Comparison of ENCODE assay signal across 19 cellular contexts in genomic region chr19:48596237-48596636, GRCh38. TPM values are rescaled to one million over a fixed set of nuclear protein-coding genes. Genes with fewer than 3 reads are reported as not detected.
A peak's percentile ranks its signal among the peaks of the same experiment; 100 is the strongest.
DNase-seq lines count a peak whose midpoint lies in the region; ATAC-seq and TF ChIP-seq lines count a peak whose summit lies in the region.
"Had no signal": no experiment of that assay in that cellular context is flagged by ENCODE, and none has a peak within 500 bp of the region (broad histone marks: within the 10 kb centered on the region; RNA-seq: fewer than 3 reads in every experiment).

No MANE protein-coding gene starts in this region.

- peak overlapping the region; percentile 85 for H2BK15ac ChIP-seq in neuronal stem cell (ENCODE audit: low read length)

- peaks cover 2% of the 10 kb centered on the region for H3K79me1 ChIP-seq in neuronal stem cell (ENCODE audit: low read depth, low read length)

- H3K36me3 Mint-ChIP-seq in activated CD8-positive, alpha-beta memory T cell treated with anti-CD3 and anti-CD28 coated beads, Interleukin-2, amount 10 ng/mL, durations not matched to agents 7 days and 5 days: peaks cover 2% of the 10 kb centered on the region
- no peaks in the 10 kb centered on the region for H3K36me3 Mint-ChIP-seq in activated CD8-positive, alpha-beta T cell treated with anti-CD3 and anti-CD28 coated beads for 36 hours (ENCODE audit: low read depth)
- H3K36me3 Mint-ChIP-seq: activated naive CD4-positive, alpha-beta T cell treated with anti-CD3 and anti-CD28 coated beads, Interleukin-2, amount 50 U/mL, for 72 hours; IgD-negative memory B cell had no signal

- no peak overlapping the region for H2BK120ac ChIP-seq in neuronal stem cell (ENCODE audit: low read depth, low read length)

- intact Hi-C loops in activated CD8-positive, alpha-beta T cell treated with anti-CD3 and anti-CD28 coated beads for 36 hours (cut with micrococcal nuclease): no loop called here

- H3K4me1 ChIP-seq in neuronal stem cell (ENCODE audit: control insufficient read depth in 2 of 2, insufficient read depth in 1 of 2, low read depth in 1 of 2, low read length in 2 of 2): no peaks in the 10 kb centered on the region

- H3K4me3 ChIP-seq in neuronal stem cell (ENCODE audit: low read length in 2 of 2): no peak overlapping the region
- H3K4me3 ChIP-seq: mucosa of descending colon had no signal

- peak overlapping the region; percentile 57 for H3K27ac Mint-ChIP-seq in activated CD8-positive, alpha-beta memory T cell treated with anti-CD3 and anti-CD28 coated beads, Interleukin-2, amount 10 ng/mL, durations not matched to agents 7 days and 5 days
- H3K27ac Mint-ChIP-seq in activated CD8-positive, alpha-beta T cell treated with anti-CD3 and anti-CD28 coated beads for 36 hours: peak overlapping the region; percentile 87
- H3K27ac Mint-ChIP-seq: IgD-negative memory B cell had no signal

- no peak overlapping the region for H2AFZ ChIP-seq in neuronal stem cell (ENCODE audit: low read length)

- peak overlapping the region; percentile 70 for H3K18ac ChIP-seq in neuronal stem cell (ENCODE audit: low read length)

- H3K4me3 Mint-ChIP-seq in activated CD8-positive, alpha-beta memory T cell treated with anti-CD3 and anti-CD28 coated beads, Interleukin-2, amount 10 ng/mL, durations not matched to agents 7 days and 5 days: peak overlapping the region; percentile 66
- H3K4me3 Mint-ChIP-seq in activated CD8-positive, alpha-beta T cell treated with anti-CD3 and anti-CD28 coated beads for 36 hours: peak overlapping the region; percentile 71

- no peak overlapping the region for H3K14ac ChIP-seq in neuronal stem cell (ENCODE audit: low read length)

- no peaks in the 10 kb centered on the region for H3K9me3 Mint-ChIP-seq in activated CD8-positive, alpha-beta memory T cell treated with anti-CD3 and anti-CD28 coated beads, Interleukin-2, amount 10 ng/mL, durations not matched to agents 7 days and 5 days (ENCODE audit: low read depth)
- H3K9me3 Mint-ChIP-seq in activated CD8-positive, alpha-beta T cell treated with anti-CD3 and anti-CD28 coated beads for 36 hours: no peaks in the 10 kb centered on the region
- H3K9me3 Mint-ChIP-seq: activated naive CD4-positive, alpha-beta T cell treated with anti-CD3 and anti-CD28 coated beads, Interleukin-2, amount 50 U/mL, for 72 hours; IgD-negative memory B cell had no signal

- H3K27me3 Mint-ChIP-seq in activated CD8-positive, alpha-beta memory T cell treated with anti-CD3 and anti-CD28 coated beads, Interleukin-2, amount 10 ng/mL, durations not matched to agents 7 days and 5 days: no peaks in the 10 kb centered on the region
- H3K27me3 Mint-ChIP-seq in activated CD8-positive, alpha-beta T cell treated with anti-CD3 and anti-CD28 coated beads for 36 hours: no peaks in the 10 kb centered on the region
- H3K27me3 Mint-ChIP-seq: IgD-negative memory B cell had no signal

- peak overlapping the region; percentile 22 for H2BK12ac ChIP-seq in neuronal stem cell (ENCODE audit: low read length)

- peak overlapping the region; percentile 53 for H2BK5ac ChIP-seq in neuronal stem cell (ENCODE audit: low read length)

- no peak overlapping the region for H3K9ac ChIP-seq in neuronal stem cell (ENCODE audit: low read depth, low read length, poor library complexity)

- no peaks in the 10 kb centered on the region for H3K36me3 ChIP-seq in neuronal stem cell (replicated peaks in 1 of 2; ENCODE audit: control insufficient read depth in 2 of 2, insufficient read depth in 2 of 2, low read length in 2 of 2)
- H3K36me3 ChIP-seq: WERI-Rb-1 had no signal

- no peak for TF ChIP-seq POLR2A in GM18505 (IDR thresholded peaks at IDR 0.05; ENCODE audit: borderline replicate concordance, extremely low read depth, insufficient read depth, insufficient read length)

- CTCF ChIA-PET in activated CD8-positive, alpha-beta memory T cell treated with anti-CD3 and anti-CD28 coated beads, Interleukin-2, amount 10 ng/mL, durations not matched to agents 7 days and 5 days (lab: Charles Lee): interaction anchor here (1.6 kb wide), 1 partner anchor 12 kb away, joined by 5 read pairs; no protein-coding TSS in a partner anchor
- CTCF ChIA-PET in activated CD8-positive, alpha-beta T cell treated with anti-CD3 and anti-CD28 coated beads for 36 hours (lab: Charles Lee): interaction anchor here (3.4 kb wide), 1 partner anchor 12 kb away, joined by 13 read pairs; no protein-coding TSS in a partner anchor

- H3K27ac ChIP-seq in neuronal stem cell (replicated peaks; ENCODE audit: low read length): no peak overlapping the region
- H3K27ac ChIP-seq: epithelial cell of prostate, WERI-Rb-1 had no signal

- POLR2A ChIA-PET in activated CD8-positive, alpha-beta T cell treated with anti-CD3 and anti-CD28 coated beads for 36 hours (lab: Charles Lee): no interaction called here

- no peak overlapping the region for H3K4me2 ChIP-seq in neuronal stem cell (ENCODE audit: insufficient read depth, low read length, poor library complexity, severe bottlenecking)

- H3K9me3 ChIP-seq in neuronal stem cell (replicated peaks in 1 of 2; ENCODE audit: control insufficient read depth in 2 of 2, insufficient read depth in 1 of 2, low read depth in 1 of 2, low read length in 2 of 2): no peaks in the 10 kb centered on the region
- H3K9me3 ChIP-seq: mucosa of descending colon had no signal

- H3K27me3 ChIP-seq in neuronal stem cell (ENCODE audit: control insufficient read depth in 3 of 3, insufficient read depth in 3 of 3, low read depth in 1 of 3, low read length in 3 of 3): peaks cover 0 to 6% (median 0%) of the 10 kb centered on the region in 3 experiments

- H2AK5ac ChIP-seq in neuronal stem cell (ENCODE audit: low read depth, low read length): peak overlapping the region; percentile 96

- no peak overlapping the region for H3K4ac ChIP-seq in neuronal stem cell (ENCODE audit: low read length)

- no peak overlapping the region for H4K8ac ChIP-seq in neuronal stem cell (ENCODE audit: low read depth, low read length)

- no CpG with 5 or more reads among the region's 4 CpGs for whole genome bisulfite sequencing in neuronal stem cell (ENCODE audit: extremely low coverage in 2 of 2, insufficient read length in 2 of 2, insufficient replicate concordance in 1 of 2), 2 donors

- H4K91ac ChIP-seq in neuronal stem cell (ENCODE audit: low read depth, low read length, poor library complexity): no peak overlapping the region

- H3K23ac ChIP-seq in neuronal stem cell (ENCODE audit: low read depth, low read length, poor library complexity): peak overlapping the region; percentile 43

- peaks cover 12% of the 10 kb centered on the region for H3K4me1 Mint-ChIP-seq in activated CD8-positive, alpha-beta memory T cell treated with anti-CD3 and anti-CD28 coated beads, Interleukin-2, amount 10 ng/mL, durations not matched to agents 7 days and 5 days
- no peaks in the 10 kb centered on the region for H3K4me1 Mint-ChIP-seq in activated CD8-positive, alpha-beta T cell treated with anti-CD3 and anti-CD28 coated beads for 36 hours (ENCODE audit: low read depth)

- no peak for TF ChIP-seq CTCF in activated CD8-positive, alpha-beta T cell treated with anti-CD3 and anti-CD28 coated beads for 36 hours (IDR thresholded peaks at IDR 0.05)

- DNase-seq in activated CD8-positive, alpha-beta memory T cell treated with anti-CD3 and anti-CD28 coated beads, Interleukin-2, amount 10 ng/mL, durations not matched to agents 7 days and 5 days: no peak
- no peak for DNase-seq in activated CD8-positive, alpha-beta memory T cell treated with anti-CD3 and anti-CD28 coated beads, Interleukin-2, amount 50 U/mL, for 48 hours
- DNase-seq in activated CD8-positive, alpha-beta T cell treated with anti-CD3 and anti-CD28 coated beads for 36 hours: no peak
- DNase-seq in neuronal stem cell (ENCODE audit: low spot score): no peak
- DNase-seq in AG08396 (ENCODE audit: low spot score): no peak
- DNase-seq: DMS79 treated with DMSO at 0.1 percent for 48 hours, mucosa of descending colon, NCI-H1930, right cardiac atrium, WERI-Rb-1 had no signal

- no peak for ATAC-seq in activated CD8-positive, alpha-beta memory T cell treated with anti-CD3 and anti-CD28 coated beads, Interleukin-2, amount 10 ng/mL, durations not matched to agents 7 days and 5 days
- no peak for ATAC-seq in activated CD8-positive, alpha-beta T cell treated with anti-CD3 and anti-CD28 coated beads for 36 hours
- no peak for ATAC-seq in GM18505 (IDR thresholded peaks at IDR 0.05; ENCODE audit: unreplicated experiment)
- ATAC-seq: mucosa of descending colon, right cardiac atrium had no signal

RNA-seq across cellular contexts. Expression of gene SPACA4, which starts 10.3 kb away (rescaled TPM):
- not detected for total RNA-seq in activated CD8-positive, alpha-beta memory T cell treated with anti-CD3 and anti-CD28 coated beads, Interleukin-2, amount 10 ng/mL, durations not matched to agents 7 days and 5 days
- total RNA-seq in activated CD8-positive, alpha-beta T cell treated with anti-CD3 and anti-CD28 coated beads for 36 hours: not detected
- polyA plus RNA-seq in neuronal stem cell (2013, experiment 1 of 2): not detected
- not detected for polyA plus RNA-seq in neuronal stem cell (2013, experiment 2 of 2)
- total RNA-seq: A673; activated naive CD4-positive, alpha-beta T cell treated with anti-CD3 and anti-CD28 coated beads, Interleukin-2, amount 50 U/mL, for 72 hours; frontal cortex; H4; mucosa of descending colon; NCI-H460; right cardiac atrium; urinary bladder had no signal
- polyA plus RNA-seq: IgD-negative memory B cell, right cardiac atrium, urinary bladder had no signal

RNA-seq across cellular contexts. Expression of gene FAM83E, which starts 18.6 kb away (rescaled TPM):
- total RNA-seq in activated CD8-positive, alpha-beta memory T cell treated with anti-CD3 and anti-CD28 coated beads, Interleukin-2, amount 10 ng/mL, durations not matched to agents 7 days and 5 days: 1 to 10 TPM; 2.8 to 4.1 TPM
- total RNA-seq in activated CD8-positive, alpha-beta T cell treated with anti-CD3 and anti-CD28 coated beads for 36 hours: 1 to 10 TPM; 3.8 to 4.7 TPM
- 0.08 TPM for polyA plus RNA-seq in neuronal stem cell (2013, experiment 1 of 2)
- polyA plus RNA-seq in neuronal stem cell (2013, experiment 2 of 2): 0.15 TPM
- polyA plus RNA-seq: IgD-negative memory B cell had no signal

RNA-seq across cellular contexts. Expression of gene RPL18, which starts 22.7 kb away (rescaled TPM):
- total RNA-seq in activated CD8-positive, alpha-beta memory T cell treated with anti-CD3 and anti-CD28 coated beads, Interleukin-2, amount 10 ng/mL, durations not matched to agents 7 days and 5 days: 1,000 to 10,000 TPM; 1,413 to 1,465 TPM
- 1,000 to 10,000 TPM; 2,304 to 2,324 TPM for total RNA-seq in activated CD8-positive, alpha-beta T cell treated with anti-CD3 and anti-CD28 coated beads for 36 hours
- 2,801 TPM for polyA plus RNA-seq in neuronal stem cell (2013, experiment 1 of 2)
- polyA plus RNA-seq in neuronal stem cell (2013, experiment 2 of 2): 2,729 TPM

RNA-seq across cellular contexts. Expression of gene SPHK2, which starts 23.1 kb away (rescaled TPM):
- 10 to 100 TPM; 37.3 to 43.4 TPM for total RNA-seq in activated CD8-positive, alpha-beta memory T cell treated with anti-CD3 and anti-CD28 coated beads, Interleukin-2, amount 10 ng/mL, durations not matched to agents 7 days and 5 days
- 10 to 100 TPM; 22.3 to 22.9 TPM for total RNA-seq in activated CD8-positive, alpha-beta T cell treated with anti-CD3 and anti-CD28 coated beads for 36 hours
- 25.6 TPM for polyA plus RNA-seq in neuronal stem cell (2013, experiment 1 of 2)
- polyA plus RNA-seq in neuronal stem cell (2013, experiment 2 of 2): 23.7 TPM

RNA-seq across cellular contexts. Expression of gene DBP, which starts 40.9 kb away (rescaled TPM):
- 10 to 100 TPM; 11.3 to 18.0 TPM for total RNA-seq in activated CD8-positive, alpha-beta memory T cell treated with anti-CD3 and anti-CD28 coated beads, Interleukin-2, amount 10 ng/mL, durations not matched to agents 7 days and 5 days
- 10 to 100 TPM; 10.8 to 13.1 TPM for total RNA-seq in activated CD8-positive, alpha-beta T cell treated with anti-CD3 and anti-CD28 coated beads for 36 hours
- 17.9 TPM for polyA plus RNA-seq in neuronal stem cell (2013, experiment 1 of 2)
- polyA plus RNA-seq in neuronal stem cell (2013, experiment 2 of 2): 16.7 TPM
